In genomic region chr3:113746069-113746954, GRCh38 we compare ENCODE assay signal across 8 cellular contexts. TPM values are rescaled to one million over a fixed set of nuclear protein-coding genes. Genes with fewer than 3 reads are reported as not detected.
DNase-seq lines count a peak whose midpoint lies in the region; ATAC-seq and TF ChIP-seq lines count a peak whose summit lies in the region.

TSS of gene NAA50 (minus strand) at chr3:113746249. CDS start at chr3:113745949, 300 bp downstream.

- H3K4me3 ChIP-seq in breast epithelium (peak within 1 kb of the TSS; percentile 76 to 96 (median 94)), iPS-18a (ENCODE audit: low read length) (peak within 1 kb of the TSS; percentile 89), skeletal muscle satellite cell (ENCODE audit: low read length) (peak within 1 kb of the TSS; percentile 98)

- no peak for TF ChIP-seq CTCF in VCaP (conservative IDR thresholded peaks at IDR 0.05)
- peak in 2 of 3 donors; percentile 17 to 24 for TF ChIP-seq CTCF in breast epithelium (IDR thresholded peaks at IDR 0.05)

- peak within 1 kb of the TSS; percentile 86 for H3K4me2 ChIP-seq in skeletal muscle satellite cell (ENCODE audit: low read length)

- H3K36me3 ChIP-seq in breast epithelium, result no peaks in the 10 kb centered on the region
- peaks cover 1% of the 10 kb centered on the region for H3K36me3 ChIP-seq in iPS-18a (ENCODE audit: control insufficient read depth, low read depth, low read length)
- no peaks in the 10 kb centered on the region for H3K36me3 ChIP-seq in skeletal muscle satellite cell (ENCODE audit: insufficient read depth, low read length)

- ATAC-seq in GM18861 (IDR thresholded peaks at IDR 0.05; ENCODE audit: unreplicated experiment) (peak; percentile 28), HG03108 (IDR thresholded peaks at IDR 0.05; ENCODE audit: unreplicated experiment) (peak; percentile 38)

- H3K4me1 ChIP-seq in breast epithelium, result peaks cover 0 to 17% of the 10 kb centered on the region in 2 donors
- peaks cover 18% of the 10 kb centered on the region for H3K4me1 ChIP-seq in iPS-18a (ENCODE audit: control insufficient read depth, low read depth, low read length)
- peaks cover 38% of the 10 kb centered on the region for H3K4me1 ChIP-seq in skeletal muscle satellite cell (ENCODE audit: control insufficient read depth, insufficient read depth, low read length)

- peak within 1 kb of the TSS; percentile 98 for H3K27ac ChIP-seq in VCaP
- H3K27ac ChIP-seq in breast epithelium, result peak within 1 kb of the TSS; percentile 97 to 99
- peak within 1 kb of the TSS; percentile 100 for H3K27ac ChIP-seq in iPS-18a (ENCODE audit: low read length)

- intact Hi-C loops in breast epithelium (cut with DNase I; ENCODE audit: low total_unique reads), result loop anchor here (5.0 kb wide), 1 partner anchor 1179 kb away; no protein-coding TSS in a partner anchor

- peak; percentile 94 for DNase-seq in A172 (ENCODE audit: low spot score)
- DNase-seq in NCI-H2196 treated with DMSO at 0.1 percent for 48 hours (lab: John Stamatoyannopoulos, UW; ENCODE audit: unreplicated experiment), result peak; percentile 97
- DNase-seq in breast epithelium (ENCODE audit: low spot score in 2 of 2), result peak; percentile 88 to 93

- no peaks in the 10 kb centered on the region for H3K9me3 ChIP-seq in breast epithelium
- no peaks in the 10 kb centered on the region for H3K9me3 ChIP-seq in iPS-18a (ENCODE audit: control insufficient read depth, low read depth, low read length)
- H3K9me3 ChIP-seq in skeletal muscle satellite cell (replicated peaks; ENCODE audit: low read length), result no peaks in the 10 kb centered on the region

- H3K9ac ChIP-seq in iPS-18a (ENCODE audit: low read length) (peak within 1 kb of the TSS; percentile 99), skeletal muscle satellite cell (ENCODE audit: low read depth, low read length) (peak within 1 kb of the TSS; percentile 100)

- no peaks in the 10 kb centered on the region for H3K27me3 ChIP-seq in breast epithelium
- H3K27me3 ChIP-seq in iPS-18a (ENCODE audit: control insufficient read depth, insufficient read depth, low read length), result no peaks in the 10 kb centered on the region
- no peaks in the 10 kb centered on the region for H3K27me3 ChIP-seq in skeletal muscle satellite cell (ENCODE audit: control insufficient read depth, insufficient read depth, low read length)

- peak; percentile 49 for TF ChIP-seq POLR2A in breast epithelium (IDR thresholded peaks at IDR 0.05)

RNA-seq across cellular contexts. Expression of gene NAA50, which starts in this region (rescaled TPM):
- 217 and 234 TPM in 2 replicates for total RNA-seq in A172 (2014; rRNA removed; shearing (Covaris generic))
- total RNA-seq in breast epithelium, result 100 to 1,000 TPM in 2 of 3 donors, 10 to 100 TPM in 1; 98.0 to 140 (median 140) TPM
- total RNA-seq in skeletal muscle satellite cell (2012; rRNA removed), result 177 and 180 TPM in 2 replicates

Comparison
In these comparisons a context has a peak if more than half of its experiments do, and no peak if none do; other contexts are left out.
1. Peak in every context shown above with its lines: DNase-seq, ATAC-seq, H3K4me3 ChIP-seq and H3K27ac ChIP-seq.